ENCODE assay signal across 15 cellular contexts in genomic region chr20:11144114-11144513, GRCh38.
A peak's percentile ranks its signal among the peaks of the same experiment; 100 is the strongest.
DNase-seq lines count a peak whose midpoint lies in the region; ATAC-seq and TF ChIP-seq lines count a peak whose summit lies in the region.
"Had no signal": no experiment of that assay in that cellular context is flagged by ENCODE, and none has a peak within 500 bp of the region (broad histone marks: within the 10 kb centered on the region; RNA-seq: fewer than 3 reads in every experiment).

No MANE protein-coding gene starts in this region.

- peak; percentile 58; the same call in 2 of the 3 replicates for ATAC-seq in RWPE2 (ENCODE audit: low read depth)
- no peak for ATAC-seq in GM19463 (IDR thresholded peaks at IDR 0.05; ENCODE audit: unreplicated experiment)
- ATAC-seq: pancreas had no signal

- no peak overlapping the region for H3K4me3 ChIP-seq in RWPE2 (ENCODE audit: severe bottlenecking)
- no peak overlapping the region for H3K4me3 ChIP-seq in fibroblast of mammary gland (ENCODE audit: control insufficient read depth, low read depth, low read length)
- peak overlapping the region; percentile 1 for H3K4me3 ChIP-seq in skeletal muscle satellite cell (ENCODE audit: low read length)
- H3K4me3 ChIP-seq: pancreas had no signal

- TF ChIP-seq CTCF in RWPE2 (IDR thresholded peaks at IDR 0.05; ENCODE audit: poor library complexity, severe bottlenecking) = no peak
- no peak for TF ChIP-seq CTCF in fibroblast of mammary gland (conservative IDR thresholded peaks at IDR 0.05; ENCODE audit: control insufficient read depth, insufficient read depth, low read depth, low read length)

- H3K36me3 ChIP-seq in RWPE2 (ENCODE audit: low read depth) (no peaks in the 10 kb centered on the region), skeletal muscle satellite cell (ENCODE audit: insufficient read depth, low read length) (no peaks in the 10 kb centered on the region)
- H3K36me3 ChIP-seq: pancreas had no signal

- H3K4me2 ChIP-seq in skeletal muscle satellite cell (ENCODE audit: low read length) = peak overlapping the region; percentile 53

- H3K27me3 ChIP-seq in RWPE2 (ENCODE audit: insufficient read depth, poor library complexity, severe bottlenecking) (no peaks in the 10 kb centered on the region), skeletal muscle satellite cell (ENCODE audit: control insufficient read depth, insufficient read depth, low read length) (no peaks in the 10 kb centered on the region)
- H3K27me3 ChIP-seq: pancreas had no signal

- H3K9me3 ChIP-seq in RWPE2 (ENCODE audit: severe bottlenecking) (no peaks in the 10 kb centered on the region), skeletal muscle satellite cell (replicated peaks; ENCODE audit: low read length) (no peaks in the 10 kb centered on the region)
- H3K9me3 ChIP-seq: pancreas had no signal

- peak overlapping the region; percentile 35 for H3K27ac ChIP-seq in RWPE2 (ENCODE audit: poor library complexity, severe bottlenecking)
- H3K27ac ChIP-seq: pancreas had no signal

- DNase-seq in Daoy (ENCODE audit: low read depth) (peak; percentile 78), RWPE2 (ENCODE audit: low spot score) (no peak), fibroblast of mammary gland (ENCODE audit: low read depth) (peak; percentile 96), NCI-H128 (lab: John Stamatoyannopoulos, UW; ENCODE audit: unreplicated experiment) (no peak), T1000 (lab: John Stamatoyannopoulos, UW) (no peak)
- no peak for DNase-seq in stimulated activated CD4-positive, alpha-beta T cell treated with anti-CD3 and anti-CD28 coated beads, Interleukin-15, amount 100 ng/mL, for 24 hours
- DNase-seq: activated CD4-positive, alpha-beta memory T cell treated with anti-CD3 and anti-CD28 coated beads, Interleukin-2, amount 10 ng/mL, durations not matched to agents 7 days and 5 days; aorta; islet precursor cell; NCI-H1092 treated with DMSO at 0.1 percent for 48 hours; NCI-H2227 treated with DMSO at 0.1 percent for 48 hours; pancreas; substantia nigra had no signal

- peaks cover 18% of the 10 kb centered on the region for H3K4me1 ChIP-seq in RWPE2 (ENCODE audit: insufficient read depth, poor library complexity, severe bottlenecking)
- H3K4me1 ChIP-seq in skeletal muscle satellite cell (ENCODE audit: control insufficient read depth, insufficient read depth, low read length) = peaks cover 26% of the 10 kb centered on the region
- H3K4me1 ChIP-seq: pancreas had no signal

- H3K9ac ChIP-seq in skeletal muscle satellite cell (ENCODE audit: low read depth, low read length) = peak overlapping the region; percentile 71

Comparison
In these comparisons a context has a peak if more than half of its experiments do, and no peak if none do; other contexts are left out.
1. DNase-seq: peak in Daoy (single experiment) and fibroblast of mammary gland (single experiment); none in RWPE2 (single experiment), NCI-H128 (single experiment), T1000 (single experiment) and stimulated activated CD4-positive, alpha-beta T cell treated with anti-CD3 and anti-CD28 coated beads, Interleukin-15, amount 100 ng/mL, for 24 hours (single experiment).